Comparison of ENCODE assay signal across 1 cellular context in genomic region chr1:38892976-38893375, GRCh38.
TF ChIP-seq lines count a peak whose summit lies in the region.

No MANE protein-coding gene starts in this region.

TF ChIP-seq in HCT116, 20 proteins besides CTCF, POLR2A, EP300 and RAD21 (continued from another document):
- TF ChIP-seq, protein P1, sequence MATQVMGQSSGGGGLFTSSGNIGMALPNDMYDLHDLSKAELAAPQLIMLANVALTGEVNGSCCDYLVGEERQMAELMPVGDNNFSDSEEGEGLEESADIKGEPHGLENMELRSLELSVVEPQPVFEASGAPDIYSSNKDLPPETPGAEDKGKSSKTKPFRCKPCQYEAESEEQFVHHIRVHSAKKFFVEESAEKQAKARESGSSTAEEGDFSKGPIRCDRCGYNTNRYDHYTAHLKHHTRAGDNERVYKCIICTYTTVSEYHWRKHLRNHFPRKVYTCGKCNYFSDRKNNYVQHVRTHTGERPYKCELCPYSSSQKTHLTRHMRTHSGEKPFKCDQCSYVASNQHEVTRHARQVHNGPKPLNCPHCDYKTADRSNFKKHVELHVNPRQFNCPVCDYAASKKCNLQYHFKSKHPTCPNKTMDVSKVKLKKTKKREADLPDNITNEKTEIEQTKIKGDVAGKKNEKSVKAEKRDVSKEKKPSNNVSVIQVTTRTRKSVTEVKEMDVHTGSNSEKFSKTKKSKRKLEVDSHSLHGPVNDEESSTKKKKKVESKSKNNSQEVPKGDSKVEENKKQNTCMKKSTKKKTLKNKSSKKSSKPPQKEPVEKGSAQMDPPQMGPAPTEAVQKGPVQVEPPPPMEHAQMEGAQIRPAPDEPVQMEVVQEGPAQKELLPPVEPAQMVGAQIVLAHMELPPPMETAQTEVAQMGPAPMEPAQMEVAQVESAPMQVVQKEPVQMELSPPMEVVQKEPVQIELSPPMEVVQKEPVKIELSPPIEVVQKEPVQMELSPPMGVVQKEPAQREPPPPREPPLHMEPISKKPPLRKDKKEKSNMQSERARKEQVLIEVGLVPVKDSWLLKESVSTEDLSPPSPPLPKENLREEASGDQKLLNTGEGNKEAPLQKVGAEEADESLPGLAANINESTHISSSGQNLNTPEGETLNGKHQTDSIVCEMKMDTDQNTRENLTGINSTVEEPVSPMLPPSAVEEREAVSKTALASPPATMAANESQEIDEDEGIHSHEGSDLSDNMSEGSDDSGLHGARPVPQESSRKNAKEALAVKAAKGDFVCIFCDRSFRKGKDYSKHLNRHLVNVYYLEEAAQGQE (IDR thresholded peaks at IDR 0.05; ENCODE audit: low read depth) = no peak
- TF ChIP-seq, protein P2, sequence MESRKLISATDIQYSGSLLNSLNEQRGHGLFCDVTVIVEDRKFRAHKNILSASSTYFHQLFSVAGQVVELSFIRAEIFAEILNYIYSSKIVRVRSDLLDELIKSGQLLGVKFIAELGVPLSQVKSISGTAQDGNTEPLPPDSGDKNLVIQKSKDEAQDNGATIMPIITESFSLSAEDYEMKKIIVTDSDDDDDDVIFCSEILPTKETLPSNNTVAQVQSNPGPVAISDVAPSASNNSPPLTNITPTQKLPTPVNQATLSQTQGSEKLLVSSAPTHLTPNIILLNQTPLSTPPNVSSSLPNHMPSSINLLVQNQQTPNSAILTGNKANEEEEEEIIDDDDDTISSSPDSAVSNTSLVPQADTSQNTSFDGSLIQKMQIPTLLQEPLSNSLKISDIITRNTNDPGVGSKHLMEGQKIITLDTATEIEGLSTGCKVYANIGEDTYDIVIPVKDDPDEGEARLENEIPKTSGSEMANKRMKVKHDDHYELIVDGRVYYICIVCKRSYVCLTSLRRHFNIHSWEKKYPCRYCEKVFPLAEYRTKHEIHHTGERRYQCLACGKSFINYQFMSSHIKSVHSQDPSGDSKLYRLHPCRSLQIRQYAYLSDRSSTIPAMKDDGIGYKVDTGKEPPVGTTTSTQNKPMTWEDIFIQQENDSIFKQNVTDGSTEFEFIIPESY (IDR thresholded peaks at IDR 0.05; ENCODE audit: extremely low read depth, insufficient replicate concordance, low read length) = no peak
- TF ChIP-seq TCF7L2 (IDR thresholded peaks at IDR 0.05; ENCODE audit: borderline replicate concordance, extremely low read depth, insufficient read depth, insufficient read length) (no peak), SIN3A (IDR thresholded peaks at IDR 0.05; ENCODE audit: low read depth) (no peak), EGR1 (IDR thresholded peaks at IDR 0.05; ENCODE audit: low read depth) (no peak), EZH2 (IDR thresholded peaks at IDR 0.05) (no peak)
TF ChIP-seq in HCT116: peak in this region for 0.
